In the genomic region with DNA sequence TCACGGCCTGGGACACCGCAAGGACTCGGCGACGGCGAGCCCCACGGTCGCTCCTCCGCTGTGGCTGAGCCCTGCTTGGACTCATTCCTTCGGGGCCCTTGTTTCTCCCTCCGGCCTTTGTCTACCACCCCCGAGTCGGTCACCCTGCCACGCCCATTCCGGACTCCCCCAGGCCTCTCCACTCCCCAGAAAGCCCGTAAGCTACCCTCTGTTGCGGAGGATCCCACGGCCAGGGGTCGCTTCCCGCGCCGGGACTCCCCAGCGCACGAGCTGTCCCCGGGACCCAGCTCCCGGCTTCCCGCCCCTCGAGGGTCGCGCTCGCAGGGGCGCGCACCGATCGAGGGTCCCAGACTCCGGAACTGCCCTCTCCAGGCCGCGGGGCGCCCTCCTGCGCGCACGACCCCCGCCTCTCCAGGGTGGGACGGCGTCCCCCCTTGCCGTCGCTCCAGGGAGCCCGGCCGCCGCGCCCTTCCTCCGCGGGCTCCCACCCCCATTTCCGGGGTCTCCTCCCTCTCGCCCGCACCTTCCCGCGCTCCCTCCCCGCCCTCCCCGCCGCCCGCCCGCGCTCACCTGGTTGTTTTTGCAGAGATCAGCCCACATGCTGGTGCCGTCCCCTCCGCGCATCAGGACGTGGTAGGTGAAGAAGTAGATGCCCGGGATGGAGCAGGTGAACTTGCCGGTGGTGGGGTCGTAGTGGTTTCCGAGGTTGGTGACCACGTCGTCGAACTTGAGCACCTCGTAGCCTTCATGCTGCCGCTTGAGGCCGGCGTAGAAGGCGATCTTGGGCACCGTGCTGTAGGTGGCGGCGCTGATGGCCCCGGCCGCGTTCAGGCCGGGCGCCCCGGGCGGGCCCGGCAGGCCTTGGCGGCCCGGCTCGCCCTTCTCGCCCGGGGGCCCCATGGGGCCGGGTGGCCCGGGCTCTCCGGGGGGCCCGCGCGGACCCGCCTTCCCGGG, we compare ENCODE assay signal across 8 cellular contexts. TPM values are rescaled to one million over a fixed set of nuclear protein-coding genes. Genes with fewer than 3 reads are reported as not detected.
DNase-seq lines count a peak whose midpoint lies in the region; ATAC-seq, FAIRE-seq and TF ChIP-seq lines count a peak whose summit lies in the region.

No MANE protein-coding gene starts in this region.

- intact Hi-C loops in CD8-positive, alpha-beta T cell (cut with DNase I, micrococcal nuclease), result no loop called here
- intact Hi-C loops in testis (cut with DNase I; ENCODE audit: low total_unique reads), result no loop called here

- 2 to 4% methylated on average over 43 to 92 of the region's 104 CpGs for WGBS in testis, 2 donors

- no peaks in the 10 kb centered on the region for H3K36me3 ChIP-seq in CD8-positive, alpha-beta T cell (ENCODE audit: insufficient read depth, low read length)
- no peaks in the 10 kb centered on the region for H3K36me3 ChIP-seq in osteoblast (ENCODE audit: insufficient read depth, low read length)
- H3K36me3 ChIP-seq in testis (ENCODE audit: low read depth, missing control alignments), result no peaks in the 10 kb centered on the region

- no peaks in the 10 kb centered on the region for H3K79me2 ChIP-seq in osteoblast (ENCODE audit: insufficient read depth, low read length)

- no peak overlapping the region for H3K27ac ChIP-seq in CD8-positive, alpha-beta T cell (ENCODE audit: low read depth, low read length)
- H3K27ac ChIP-seq in osteoblast (ENCODE audit: low read depth, low read length) (no peak overlapping the region), testis (no peak overlapping the region)

- no peak for FAIRE-seq in GM12891 (lab: Jason Lieb, UNC)

- peaks cover 4% of the 10 kb centered on the region for H3K4me1 ChIP-seq in CD8-positive, alpha-beta T cell (ENCODE audit: insufficient read depth, low read length)
- H3K4me1 ChIP-seq in osteoblast (ENCODE audit: insufficient read depth, low read length) (no peaks in the 10 kb centered on the region), testis (no peaks in the 10 kb centered on the region)

- H3K27me3 Mint-ChIP-seq in CD8-positive, alpha-beta T cell (ENCODE audit: low read depth), result peaks cover 30% of the 10 kb centered on the region

- H3K9me3 Mint-ChIP-seq in CD8-positive, alpha-beta T cell, result no peaks in the 10 kb centered on the region

- DNase-seq in CD8-positive, alpha-beta T cell, result no peak
- peak; percentile 27 for DNase-seq in cerebellum (ENCODE audit: low spot score)
- peak; percentile 80 for DNase-seq in osteoblast (ENCODE audit: insufficient read length, low spot score, missing footprints)
- DNase-seq in GM12891 (ENCODE audit: insufficient read length, low spot score), result no peak
- no peak for DNase-seq in testis

- no peak for ATAC-seq in CD8-positive, alpha-beta T cell
- ATAC-seq in GM19372 (IDR thresholded peaks at IDR 0.05; ENCODE audit: low read depth, unreplicated experiment), result peak; percentile 30
- ATAC-seq in HG03342 (IDR thresholded peaks at IDR 0.05; ENCODE audit: unreplicated experiment), result peak; percentile 26
- no peak for ATAC-seq in GM18520 (IDR thresholded peaks at IDR 0.05; ENCODE audit: unreplicated experiment)

- no peak for TF ChIP-seq POLR2A in GM12891 (IDR thresholded peaks at IDR 0.05; ENCODE audit: low read depth, low read length)
- no peak for TF ChIP-seq POLR2A in testis (IDR thresholded peaks at IDR 0.05)

- H3K27me3 ChIP-seq in CD8-positive, alpha-beta T cell (ENCODE audit: insufficient read depth, low read length), result peaks cover 7% of the 10 kb centered on the region
- peaks cover 33% of the 10 kb centered on the region for H3K27me3 ChIP-seq in osteoblast (ENCODE audit: insufficient read depth, low read length)
- H3K27me3 ChIP-seq in testis, result no peaks in the 10 kb centered on the region

- no peak overlapping the region for H3K4me2 ChIP-seq in osteoblast (ENCODE audit: insufficient read depth, low read length)

- H3K4me3 Mint-ChIP-seq in CD8-positive, alpha-beta T cell, result peak overlapping the region; percentile 81

- no peak overlapping the region for H2AFZ ChIP-seq in osteoblast (ENCODE audit: low read length)

- no peak for TF ChIP-seq CTCF in CD8-positive, alpha-beta T cell (IDR thresholded peaks at IDR 0.05)
- TF ChIP-seq CTCF in osteoblast (IDR thresholded peaks at IDR 0.05; ENCODE audit: extremely low read depth, low read depth, low read length) (no peak), testis (IDR thresholded peaks at IDR 0.05) (no peak)

- H3K36me3 Mint-ChIP-seq in CD8-positive, alpha-beta T cell, result no peaks in the 10 kb centered on the region

- H4K20me1 ChIP-seq in osteoblast (ENCODE audit: insufficient read depth, low read length), result no peaks in the 10 kb centered on the region

- no peak overlapping the region for H3K27ac Mint-ChIP-seq in CD8-positive, alpha-beta T cell

- H3K4me1 Mint-ChIP-seq in CD8-positive, alpha-beta T cell (ENCODE audit: low read depth), result peaks cover 12% of the 10 kb centered on the region

- H3K9me3 ChIP-seq in CD8-positive, alpha-beta T cell (ENCODE audit: low read length), result no peaks in the 10 kb centered on the region
- no peaks in the 10 kb centered on the region for H3K9me3 ChIP-seq in osteoblast (ENCODE audit: low read depth, low read length)
- H3K9me3 ChIP-seq in testis, result no peaks in the 10 kb centered on the region

- CTCF ChIA-PET in CD8-positive, alpha-beta T cell (lab: Charles Lee), result no interaction called here

- POLR2A ChIA-PET in CD8-positive, alpha-beta T cell (lab: Charles Lee), result no interaction called here

- no peak overlapping the region for H3K4me3 ChIP-seq in CD8-positive, alpha-beta T cell (ENCODE audit: low read depth, low read length)
- H3K4me3 ChIP-seq in osteoblast (ENCODE audit: insufficient read depth, low read length) (peak overlapping the region; percentile 66), testis (peak overlapping the region in 1 of 2 donors; percentile 0)

TF ChIP-seq in GM12891, 5 proteins besides CTCF, POLR2A, EP300 and RAD21:
- TF ChIP-seq TAF1 (IDR thresholded peaks at IDR 0.05; ENCODE audit: low read depth, low read length) (no peak), SPI1 (IDR thresholded peaks at IDR 0.05; ENCODE audit: low read depth, low read length) (no peak), POLR2AphosphoS5 (IDR thresholded peaks at IDR 0.05; ENCODE audit: low read depth, low read length) (no peak), PAX5 (IDR thresholded peaks at IDR 0.05; ENCODE audit: insufficient read depth, low read length, severe bottlenecking) (no peak), POU2F2 (IDR thresholded peaks at IDR 0.05; ENCODE audit: low read depth, low read length) (no peak)

RNA-seq across cellular contexts. Expression of a gene that starts 1.5 kb away (rescaled TPM):
- total RNA-seq in CD8-positive, alpha-beta T cell, result not detected
- 5.2 TPM for total RNA-seq in cerebellum
- not detected in 2 replicates for total RNA-seq in osteoblast
- polyA plus RNA-seq in GM12891 (2012; ENCODE audit: low read depth, missing spikeins), result 0.08 TPM
- under 1 TPM; 0.16 to 0.25 TPM for total RNA-seq in testis
- polyA plus RNA-seq in testis (ENCODE audit: insufficient read depth, low read depth, low replicate concordance), result not detected

Comparison
In these comparisons a context has a peak if more than half of its experiments do, and no peak if none do; other contexts are left out.
1. ATAC-seq: peak in GM19372 (single experiment) and HG03342 (single experiment); none in CD8-positive, alpha-beta T cell (single experiment) and GM18520 (single experiment).
2. DNase-seq: peak in cerebellum (single experiment) and osteoblast (single experiment); none in CD8-positive, alpha-beta T cell (0 of 7), GM12891 (single experiment) and testis (single experiment).